ENCODE assay signal across 1 cellular context in the genomic region with DNA sequence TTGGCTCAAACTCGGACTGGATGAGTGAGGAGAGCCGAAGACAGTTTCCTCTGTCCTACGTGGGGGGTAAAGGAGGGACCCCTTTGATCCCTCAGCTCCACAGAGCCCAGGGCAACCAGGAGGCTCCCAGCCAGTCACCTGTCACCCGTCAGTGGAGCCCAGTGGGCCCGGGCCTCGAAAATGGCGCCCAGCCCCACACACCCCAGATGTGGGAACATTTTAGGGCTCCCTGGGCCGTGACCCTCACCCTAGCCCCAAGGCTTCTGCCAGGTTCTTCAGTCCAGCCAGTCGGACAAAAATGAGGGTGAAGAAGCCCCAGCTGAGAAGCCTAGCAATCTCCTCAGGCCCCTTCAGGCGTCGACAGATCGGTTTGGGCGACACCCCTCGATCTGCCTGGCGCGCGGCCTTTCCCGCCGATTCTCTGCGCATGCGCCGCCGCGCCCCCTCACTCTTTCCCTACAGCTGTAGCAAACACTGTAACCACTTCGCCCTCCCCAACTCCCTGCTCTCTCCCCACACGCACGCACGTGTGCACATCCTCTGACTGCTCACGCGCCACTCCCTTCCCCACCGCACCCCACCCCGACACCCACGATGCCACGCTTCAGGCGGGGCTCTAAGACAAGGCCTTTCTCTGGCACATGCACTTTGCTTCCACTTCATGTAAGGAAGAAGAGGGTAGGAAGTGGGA.
TF ChIP-seq lines count a peak whose summit lies in the region.

Gene SLC6A16, minus strand, starts transcription at position 391 of the 691 bp plus-strand sequence. CDS start 13,844 bp downstream, outside the sequence.

TF ChIP-seq in IMR-90, 13 proteins besides CTCF, POLR2A, EP300 and RAD21:
- TF ChIP-seq RCOR1 (IDR thresholded peaks at IDR 0.05; ENCODE audit: insufficient replicate concordance, low read length) = no peak
